ENCODE assay signal across 8 cellular contexts in the genomic region with DNA sequence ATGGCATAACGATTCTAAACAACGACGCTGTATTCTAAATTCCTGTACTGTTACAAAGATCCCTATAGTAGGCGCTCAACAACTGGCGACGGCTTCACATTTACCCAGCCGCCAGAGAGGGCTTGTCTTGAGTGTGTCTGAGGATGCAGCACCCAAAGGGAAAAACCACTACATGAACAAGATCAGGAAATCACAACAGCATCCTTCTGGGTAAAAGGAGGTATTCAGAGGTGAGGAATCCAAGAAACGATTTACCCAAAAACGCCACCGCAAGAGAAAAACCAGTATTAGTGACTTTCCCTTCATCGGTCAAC. TPM values are rescaled to one million over a fixed set of nuclear protein-coding genes. Genes with fewer than 3 reads are reported as not detected.
DNase-seq lines count a peak whose midpoint lies in the region; ATAC-seq, FAIRE-seq and TF ChIP-seq lines count a peak whose summit lies in the region.

No MANE protein-coding gene starts in this region.

- H2AFZ ChIP-seq in KMS-11 (ENCODE audit: low read depth) (peak overlapping the region; percentile 94), neural progenitor cell (replicated peaks) (peak overlapping the region; percentile 71)

- H3K36me3 ChIP-seq in KMS-11 (ENCODE audit: insufficient read depth) (no peaks in the 10 kb centered on the region), neural progenitor cell (no peaks in the 10 kb centered on the region), subcutaneous abdominal adipose tissue (ENCODE audit: control insufficient read depth in 5 of 5, insufficient read depth in 5 of 5, low read length in 5 of 5) (no peaks in the 10 kb centered on the region)

- H3K4me2 ChIP-seq in KMS-11 (peak overlapping the region; percentile 66), neural progenitor cell (peak overlapping the region; percentile 80)

- intact Hi-C loops in activated T-helper 1 cell treated with anti-CD3 and anti-CD28 coated beads, Interleukin-12 subunit alpha, Interleukin-12 subunit beta, Interleukin-2, Interleukin-4 antibody, amounts not matched to agents 30 ng/mL and 10 ng/mL and 1 ng/mL, durations not matched to agents 14 hours and 24 hours and 36 hours (cut with micrococcal nuclease), result loop anchor here (1.0 to 10.0 kb wide), 13 partner anchors 19 to 1683 kb away; a partner anchor contains a TSS

- H3K36me3 Mint-ChIP-seq in activated T-helper 1 cell treated with anti-CD3 and anti-CD28 coated beads, Interleukin-12 subunit alpha, Interleukin-12 subunit beta, Interleukin-2, Interleukin-4 antibody, amounts not matched to agents 30 ng/mL and 10 ng/mL and 1 ng/mL, durations not matched to agents 14 hours and 24 hours and 36 hours (ENCODE audit: low read depth), result peaks cover 23% of the 10 kb centered on the region
- H3K36me3 Mint-ChIP-seq in neural progenitor cell, result peaks cover 26% of the 10 kb centered on the region

- peak; percentile 90 for FAIRE-seq in RCC 7860 (lab: Jason Lieb, UNC)

- peak; percentile 81 for ATAC-seq in GM21786 (IDR thresholded peaks at IDR 0.05; ENCODE audit: unreplicated experiment)

- H3K9me3 ChIP-seq in neural progenitor cell (ENCODE audit: low read depth), result no peaks in the 10 kb centered on the region
- no peaks in the 10 kb centered on the region for H3K9me3 ChIP-seq in subcutaneous abdominal adipose tissue (ENCODE audit: control insufficient read depth in 5 of 5, low read length in 5 of 5)

- TF ChIP-seq CTCF in KMS-11 (conservative IDR thresholded peaks at IDR 0.05; ENCODE audit: low read depth, low read length), result peak; percentile 57
- peak; percentile 70 for TF ChIP-seq CTCF in fibroblast of villous mesenchyme (IDR thresholded peaks at IDR 0.05; ENCODE audit: insufficient read depth, low read depth, low read length)
- peak; percentile 70 for TF ChIP-seq CTCF in neural progenitor cell (IDR thresholded peaks at IDR 0.05)

- H3K27ac ChIP-seq in KMS-11 (peak overlapping the region; percentile 73), neural progenitor cell (peak overlapping the region; percentile 19), subcutaneous abdominal adipose tissue (ENCODE audit: low read depth, low read length) (peak overlapping the region; percentile 97)

- no peaks in the 10 kb centered on the region for H3K9me3 Mint-ChIP-seq in activated T-helper 1 cell treated with anti-CD3 and anti-CD28 coated beads, Interleukin-12 subunit alpha, Interleukin-12 subunit beta, Interleukin-2, Interleukin-4 antibody, amounts not matched to agents 30 ng/mL and 10 ng/mL and 1 ng/mL, durations not matched to agents 14 hours and 24 hours and 36 hours
- peaks cover 18% of the 10 kb centered on the region for H3K9me3 Mint-ChIP-seq in neural progenitor cell

- H3F3A ChIP-seq in neural progenitor cell (ENCODE audit: low read depth), result peaks cover 9% of the 10 kb centered on the region

- peaks cover 24% of the 10 kb centered on the region for H3K4me1 Mint-ChIP-seq in activated T-helper 1 cell treated with anti-CD3 and anti-CD28 coated beads, Interleukin-12 subunit alpha, Interleukin-12 subunit beta, Interleukin-2, Interleukin-4 antibody, amounts not matched to agents 30 ng/mL and 10 ng/mL and 1 ng/mL, durations not matched to agents 14 hours and 24 hours and 36 hours (ENCODE audit: low read depth)
- H3K4me1 Mint-ChIP-seq in neural progenitor cell, result no peaks in the 10 kb centered on the region

- H3K27me3 ChIP-seq in KMS-11 (ENCODE audit: insufficient read depth, low read depth), result no peaks in the 10 kb centered on the region
- H3K27me3 ChIP-seq in neural progenitor cell, result no peaks in the 10 kb centered on the region
- H3K27me3 ChIP-seq in subcutaneous abdominal adipose tissue (ENCODE audit: control insufficient read depth in 5 of 5, insufficient read depth in 4 of 5, low read length in 5 of 5), result no peaks in the 10 kb centered on the region

- no peak overlapping the region for H3K27ac Mint-ChIP-seq in activated T-helper 1 cell treated with anti-CD3 and anti-CD28 coated beads, Interleukin-12 subunit alpha, Interleukin-12 subunit beta, Interleukin-2, Interleukin-4 antibody, amounts not matched to agents 30 ng/mL and 10 ng/mL and 1 ng/mL, durations not matched to agents 14 hours and 24 hours and 36 hours
- no peak overlapping the region for H3K27ac Mint-ChIP-seq in neural progenitor cell

- DNase-seq in EL (peak; percentile 85), RCC 7860 (ENCODE audit: low spot score) (peak; percentile 74), fibroblast of villous mesenchyme (ENCODE audit: low read depth) (peak; percentile 79), neural progenitor cell (ENCODE audit: low spot score) (peak; percentile 79)
- DNase-seq in activated T-helper 1 cell treated with anti-CD3 and anti-CD28 coated beads, Interleukin-12 subunit alpha, Interleukin-12 subunit beta, Interleukin-2, Interleukin-4 antibody, amounts not matched to agents 30 ng/mL and 10 ng/mL and 1 ng/mL, durations not matched to agents 14 hours and 24 hours and 36 hours (ENCODE audit: low spot score), result peak; percentile 56

- H4K20me1 ChIP-seq in KMS-11 (ENCODE audit: insufficient read depth) (no peaks in the 10 kb centered on the region), neural progenitor cell (ENCODE audit: low read depth) (no peaks in the 10 kb centered on the region)

- H3K79me2 ChIP-seq in KMS-11 (ENCODE audit: insufficient read depth, low read depth) (peaks cover 21% of the 10 kb centered on the region; the same call in 1 of the 2 replicates), neural progenitor cell (ENCODE audit: low read depth) (peaks cover 48% of the 10 kb centered on the region)

- peaks cover 23% of the 10 kb centered on the region for H3K4me1 ChIP-seq in KMS-11 (ENCODE audit: low read depth, poor library complexity, severe bottlenecking)
- H3K4me1 ChIP-seq in neural progenitor cell, result no peaks in the 10 kb centered on the region
- H3K4me1 ChIP-seq in subcutaneous abdominal adipose tissue (ENCODE audit: control insufficient read depth in 5 of 5, insufficient read depth in 5 of 5, low read length in 5 of 5), result peaks cover 2 to 19% (median 9%) of the 10 kb centered on the region in 5 donors

- peak overlapping the region; percentile 56 for H3K4me3 ChIP-seq in KMS-11 (IDR thresholded peaks at IDR 0.05; ENCODE audit: insufficient read depth, low read depth, low read length)
- H3K4me3 ChIP-seq in fibroblast of villous mesenchyme (ENCODE audit: low read depth, low read length), result peak overlapping the region; percentile 91
- H3K4me3 ChIP-seq in neural progenitor cell, result peak overlapping the region; percentile 69
- peak overlapping the region; percentile 89 to 98 (median 95) for H3K4me3 ChIP-seq in subcutaneous abdominal adipose tissue (ENCODE audit: low read depth in 1 of 5, low read length in 5 of 5)

- H3K4me3 Mint-ChIP-seq in activated T-helper 1 cell treated with anti-CD3 and anti-CD28 coated beads, Interleukin-12 subunit alpha, Interleukin-12 subunit beta, Interleukin-2, Interleukin-4 antibody, amounts not matched to agents 30 ng/mL and 10 ng/mL and 1 ng/mL, durations not matched to agents 14 hours and 24 hours and 36 hours, result no peak overlapping the region
- no peak overlapping the region for H3K4me3 Mint-ChIP-seq in neural progenitor cell

- no peaks in the 10 kb centered on the region for H3K27me3 Mint-ChIP-seq in activated T-helper 1 cell treated with anti-CD3 and anti-CD28 coated beads, Interleukin-12 subunit alpha, Interleukin-12 subunit beta, Interleukin-2, Interleukin-4 antibody, amounts not matched to agents 30 ng/mL and 10 ng/mL and 1 ng/mL, durations not matched to agents 14 hours and 24 hours and 36 hours (ENCODE audit: insufficient read depth)
- H3K27me3 Mint-ChIP-seq in neural progenitor cell (ENCODE audit: insufficient read depth, low read depth), result no peaks in the 10 kb centered on the region

- peak overlapping the region; percentile 85 for H3K9ac ChIP-seq in KMS-11
- peak overlapping the region; percentile 67 for H3K9ac ChIP-seq in neural progenitor cell
- H3K9ac ChIP-seq in subcutaneous abdominal adipose tissue (ENCODE audit: low read length in 5 of 5), result peak overlapping the region; percentile 39 to 99 (median 97)

RNA-seq across cellular contexts. Expression of a gene that starts 0.7 kb away (rescaled TPM):
- total RNA-seq in activated T-helper 1 cell treated with anti-CD3 and anti-CD28 coated beads, Interleukin-12 subunit alpha, Interleukin-12 subunit beta, Interleukin-2, Interleukin-4 antibody, amounts not matched to agents 30 ng/mL and 10 ng/mL and 1 ng/mL, durations not matched to agents 14 hours and 24 hours and 36 hours, result 23.4 and 24.6 TPM in 2 replicates
- total RNA-seq in fibroblast of villous mesenchyme (12.2 and 18.6 TPM in 2 replicates), neural progenitor cell (ENCODE audit: low replicate concordance) (30.9 and 52.5 TPM in 2 replicates)

RNA-seq across cellular contexts. Expression of a gene that starts 43.1 kb away (rescaled TPM):
- total RNA-seq in activated T-helper 1 cell treated with anti-CD3 and anti-CD28 coated beads, Interleukin-12 subunit alpha, Interleukin-12 subunit beta, Interleukin-2, Interleukin-4 antibody, amounts not matched to agents 30 ng/mL and 10 ng/mL and 1 ng/mL, durations not matched to agents 14 hours and 24 hours and 36 hours, result 56.6 and 59.0 TPM in 2 replicates
- total RNA-seq in fibroblast of villous mesenchyme (106 and 132 TPM in 2 replicates), neural progenitor cell (ENCODE audit: low replicate concordance) (35.5 and 58.5 TPM in 2 replicates)

Comparison
In these comparisons a context has a peak if more than half of its experiments do, and no peak if none do; other contexts are left out.
1. Peak in every context shown above with its lines: DNase-seq, ATAC-seq, H3K4me3 ChIP-seq and H3K27ac ChIP-seq.
2. H3K27ac ChIP-seq: peak in every context shown above with its lines; median percentile 97 in subcutaneous abdominal adipose tissue; 73 in KMS-11; 19 in neural progenitor cell.